In genomic region chr9:120718328-120718727, GRCh38 we compare ENCODE assay signal across 29 cellular contexts.
"Had no signal": no experiment of that assay in that cellular context is flagged by ENCODE, and none has a peak within 500 bp of the region (broad histone marks: within the 10 kb centered on the region; RNA-seq: fewer than 3 reads in every experiment).

No MANE protein-coding gene starts in this region.

- H3K27ac ChIP-seq: brain microvascular endothelial cell, coronary artery, dorsolateral prefrontal cortex, esophagus muscularis mucosa, gastroesophageal sphincter, heart right ventricle, hepatocyte, WERI-Rb-1 had no signal

- H3K36me3 ChIP-seq: brain microvascular endothelial cell, esophagus muscularis mucosa, gastroesophageal sphincter, heart right ventricle, WERI-Rb-1 had no signal

- H3K4me3 ChIP-seq: coronary artery, dorsolateral prefrontal cortex, esophagus muscularis mucosa, gastroesophageal sphincter, heart right ventricle, hepatocyte had no signal

- DNase-seq: activated B cell treated with CpG ODN at 0.5 μM for 24 hours; activated CD4-positive, alpha-beta T cell treated with anti-CD3 and anti-CD28 coated beads for 48 hours; activated CD4-positive, alpha-beta T cell treated with anti-CD3 and anti-CD28 coated beads, Interleukin-2, amount 50 U/mL, for 1 hour; activated CD4-positive, alpha-beta T cell treated with anti-CD3 and anti-CD28 coated beads, Interleukin-2, amount 50 U/mL, for 48 hours; activated CD8-positive, alpha-beta memory T cell treated with anti-CD3 and anti-CD28 coated beads for 24 hours; activated CD8-positive, alpha-beta T cell treated with anti-CD3 and anti-CD28 coated beads for 36 hours; activated effector memory CD4-positive, alpha-beta T cell treated with Interleukin-2 at 50 U/mL for 16 hours; activated gamma-delta T cell treated with Interleukin-2 at 50 U/mL for 16 hours; activated naive CD4-positive, alpha-beta T cell treated with anti-CD3 and anti-CD28 coated beads, Interleukin-2, amount 50 U/mL, for 16 hours; activated naive CD4-positive, alpha-beta T cell treated with Interleukin-2 at 50 U/mL for 16 hours; activated T-cell treated with anti-CD3 and anti-CD28 coated beads, Interleukin-2, amount 50 U/mL, for 4 hours; amniotic stem cell; anterior cingulate cortex; brain microvascular endothelial cell; dorsolateral prefrontal cortex; effector memory CD4-positive, alpha-beta T cell; endodermal cell; foreskin melanocyte; heart right ventricle; T1000; WERI-Rb-1 had no signal

- H3K4me2 ChIP-seq: hepatocyte had no signal

- ATAC-seq: activated CD4-positive, CD25-positive, alpha-beta regulatory T cell treated with anti-CD3 and anti-CD28 coated beads, Interleukin-2, amount 50 U/mL, for 24 hours; activated CD8-positive, alpha-beta T cell treated with anti-CD3 and anti-CD28 coated beads for 36 hours; activated T-cell treated with anti-CD3 and anti-CD28 coated beads, Interleukin-2, amount 50 U/mL, for 4 hours; activated T-helper 17 cell treated with anti-CD3 and anti-CD28 coated beads, Interleukin-2, amount 50 U/mL, for 72 hours; gastroesophageal sphincter; heart right ventricle had no signal

- H3K27me3 ChIP-seq: brain microvascular endothelial cell, dorsolateral prefrontal cortex, esophagus muscularis mucosa, gastroesophageal sphincter, heart right ventricle, hepatocyte had no signal

- FAIRE-seq: astrocyte, bronchial epithelial cell had no signal

- H2AFZ ChIP-seq: hepatocyte had no signal

- H3K9me3 ChIP-seq: esophagus muscularis mucosa, gastroesophageal sphincter, heart right ventricle had no signal
